ENCODE assay signal across 8 cellular contexts in the genomic region with DNA sequence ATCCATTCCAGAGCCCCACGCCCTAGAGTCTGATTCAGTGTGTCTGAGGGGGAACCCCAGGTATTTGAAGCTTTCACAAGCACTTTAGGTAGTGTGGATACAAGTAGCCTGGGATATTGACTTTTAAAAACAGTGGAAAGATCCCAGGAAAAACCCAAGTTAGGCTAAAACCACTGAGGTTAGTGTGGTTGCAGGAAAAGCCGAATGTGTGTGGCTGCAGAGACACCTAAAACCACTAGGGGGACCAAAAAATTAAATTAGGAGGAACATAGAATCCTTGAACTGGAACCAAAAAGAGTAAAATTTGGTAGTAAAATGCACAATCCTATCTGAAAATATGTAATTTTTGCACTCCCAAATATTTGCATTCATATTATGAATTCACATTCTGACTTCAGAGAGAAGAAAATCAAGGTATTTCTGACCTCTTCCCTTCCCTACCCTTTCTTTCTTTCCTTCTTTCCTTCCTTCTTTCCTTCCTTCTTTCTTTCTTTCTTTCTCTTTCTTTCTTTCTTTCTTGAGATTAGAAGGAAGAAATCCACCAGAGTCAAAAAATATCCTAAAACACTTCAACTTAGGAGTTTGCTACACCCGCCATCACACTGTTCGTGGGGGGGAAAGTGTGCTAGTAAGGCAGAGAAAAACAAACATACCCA. TPM values are rescaled to one million over a fixed set of nuclear protein-coding genes. Genes with fewer than 3 reads are reported as not detected.
DNase-seq lines count a peak whose midpoint lies in the region; ATAC-seq and TF ChIP-seq lines count a peak whose summit lies in the region.

No MANE protein-coding gene starts in this region.

- no peaks in the 10 kb centered on the region for H3K4me1 ChIP-seq in left lung

- no peaks in the 10 kb centered on the region for H3K4me1 Mint-ChIP-seq in WTC11

- H3K27me3 Mint-ChIP-seq in WTC11 (ENCODE audit: low read depth): no peaks in the 10 kb centered on the region

- POLR2A ChIA-PET in WTC11 (lab: Charles Lee): no interaction called here

- H3K4me3 ChIP-seq in left lung: no peak overlapping the region

- peak; percentile 3 for DNase-seq in NCI-H2029 treated with DMSO at 0.1 percent for 48 hours (lab: John Stamatoyannopoulos, UW)
- no peak for DNase-seq in NCI-H2029 (lab: John Stamatoyannopoulos, UW)
- DNase-seq in WTC11 (ENCODE audit: low spot score): no peak
- DNase-seq in left lung: no peak
- DNase-seq in NK-92 (lab: John Stamatoyannopoulos, UW; ENCODE audit: unreplicated experiment): no peak

- ATAC-seq in GM19328 (IDR thresholded peaks at IDR 0.05; ENCODE audit: unreplicated experiment) (peak; percentile 61), HG03520 (IDR thresholded peaks at IDR 0.05; ENCODE audit: unreplicated experiment) (peak; percentile 62), WTC11 (peak; percentile 71), left lung (peak; percentile 81), GM18520 (IDR thresholded peaks at IDR 0.05; ENCODE audit: unreplicated experiment) (no peak)

- no peak overlapping the region for H3K27ac Mint-ChIP-seq in WTC11

- H3K4me3 Mint-ChIP-seq in WTC11: no peak overlapping the region

- TF ChIP-seq CTCF in WTC11 (IDR thresholded peaks at IDR 0.05): peak; percentile 68
- TF ChIP-seq CTCF in left lung (IDR thresholded peaks at IDR 0.05): peak; percentile 59 to 62

- H3K27me3 ChIP-seq in left lung: no peaks in the 10 kb centered on the region

- no peak overlapping the region for H3K27ac ChIP-seq in left lung

- H3K36me3 Mint-ChIP-seq in WTC11: no peaks in the 10 kb centered on the region

- no peaks in the 10 kb centered on the region for H3K36me3 ChIP-seq in left lung

- H3K9me3 Mint-ChIP-seq in WTC11: no peaks in the 10 kb centered on the region

- CTCF ChIA-PET in WTC11 (lab: Charles Lee): interaction anchor here (0.7 to 1.1 kb wide), 6 partner anchors 11 to 154 kb away, joined by 3 to 5 read pairs (median 4); partner anchors contain the start of gene PYROXD1

- intact Hi-C loops in left lung (cut with DNase I): no loop called here

- H3K9me3 ChIP-seq in left lung: no peaks in the 10 kb centered on the region

TF ChIP-seq in WTC11, 78 proteins besides CTCF, POLR2A, EP300 and RAD21:
- TF ChIP-seq, protein P1, sequence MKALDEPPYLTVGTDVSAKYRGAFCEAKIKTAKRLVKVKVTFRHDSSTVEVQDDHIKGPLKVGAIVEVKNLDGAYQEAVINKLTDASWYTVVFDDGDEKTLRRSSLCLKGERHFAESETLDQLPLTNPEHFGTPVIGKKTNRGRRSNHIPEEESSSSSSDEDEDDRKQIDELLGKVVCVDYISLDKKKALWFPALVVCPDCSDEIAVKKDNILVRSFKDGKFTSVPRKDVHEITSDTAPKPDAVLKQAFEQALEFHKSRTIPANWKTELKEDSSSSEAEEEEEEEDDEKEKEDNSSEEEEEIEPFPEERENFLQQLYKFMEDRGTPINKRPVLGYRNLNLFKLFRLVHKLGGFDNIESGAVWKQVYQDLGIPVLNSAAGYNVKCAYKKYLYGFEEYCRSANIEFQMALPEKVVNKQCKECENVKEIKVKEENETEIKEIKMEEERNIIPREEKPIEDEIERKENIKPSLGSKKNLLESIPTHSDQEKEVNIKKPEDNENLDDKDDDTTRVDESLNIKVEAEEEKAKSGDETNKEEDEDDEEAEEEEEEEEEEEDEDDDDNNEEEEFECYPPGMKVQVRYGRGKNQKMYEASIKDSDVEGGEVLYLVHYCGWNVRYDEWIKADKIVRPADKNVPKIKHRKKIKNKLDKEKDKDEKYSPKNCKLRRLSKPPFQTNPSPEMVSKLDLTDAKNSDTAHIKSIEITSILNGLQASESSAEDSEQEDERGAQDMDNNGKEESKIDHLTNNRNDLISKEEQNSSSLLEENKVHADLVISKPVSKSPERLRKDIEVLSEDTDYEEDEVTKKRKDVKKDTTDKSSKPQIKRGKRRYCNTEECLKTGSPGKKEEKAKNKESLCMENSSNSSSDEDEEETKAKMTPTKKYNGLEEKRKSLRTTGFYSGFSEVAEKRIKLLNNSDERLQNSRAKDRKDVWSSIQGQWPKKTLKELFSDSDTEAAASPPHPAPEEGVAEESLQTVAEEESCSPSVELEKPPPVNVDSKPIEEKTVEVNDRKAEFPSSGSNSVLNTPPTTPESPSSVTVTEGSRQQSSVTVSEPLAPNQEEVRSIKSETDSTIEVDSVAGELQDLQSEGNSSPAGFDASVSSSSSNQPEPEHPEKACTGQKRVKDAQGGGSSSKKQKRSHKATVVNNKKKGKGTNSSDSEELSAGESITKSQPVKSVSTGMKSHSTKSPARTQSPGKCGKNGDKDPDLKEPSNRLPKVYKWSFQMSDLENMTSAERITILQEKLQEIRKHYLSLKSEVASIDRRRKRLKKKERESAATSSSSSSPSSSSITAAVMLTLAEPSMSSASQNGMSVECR (CRISPR knock-in tag; IDR thresholded peaks at IDR 0.05; ENCODE audit: borderline replicate concordance): no peak
- TF ChIP-seq NFYB (CRISPR knock-in tag; conservative IDR thresholded peaks at IDR 0.05; ENCODE audit: low read depth) (no peak), ZBTB21 (CRISPR knock-in tag; IDR thresholded peaks at IDR 0.05; ENCODE audit: borderline replicate concordance) (no peak)

RNA-seq across cellular contexts. Expression of gene SLCO1A2, which starts 37.8 kb away (rescaled TPM):
- total RNA-seq in WTC11 (2021) (9.9 to 13.9 TPM (median 11.5 TPM) in 3 replicates), left lung (under 1 TPM in 1 of 2 donors, not detected in 1; 0.03 TPM)
